8 cellular contexts compared by ENCODE assay signal in genomic region chr2:203327582-203327917, GRCh38. TPM values are rescaled to one million over a fixed set of nuclear protein-coding genes. Genes with fewer than 3 reads are reported as not detected.
DNase-seq lines count a peak whose midpoint lies in the region; ATAC-seq, FAIRE-seq and TF ChIP-seq lines count a peak whose summit lies in the region.

No MANE protein-coding gene starts in this region.

- H3K27me3 ChIP-seq in bronchial epithelial cell (ENCODE audit: control insufficient read depth, insufficient read depth, low read length) (no peaks in the 10 kb centered on the region), lung (ENCODE audit: control insufficient read depth, insufficient read depth) (no peaks in the 10 kb centered on the region), aorta (ENCODE audit: control insufficient read depth in 1 of 2, insufficient read depth in 2 of 2, low read length in 1 of 2) (no peaks in the 10 kb centered on the region)

- FAIRE-seq in bronchial epithelial cell (lab: Jason Lieb, UNC) = no peak

- H3K4me3 ChIP-seq in bronchial epithelial cell (ENCODE audit: low read depth, low read length) = peak overlapping the region; percentile 83
- H3K4me3 ChIP-seq in lung = peak overlapping the region; percentile 64
- peak overlapping the region; percentile 95 to 98 for H3K4me3 ChIP-seq in aorta (ENCODE audit: low read length in 2 of 2)

- intact Hi-C loops in aorta (cut with DNase I) = loop anchor here in 1 of 2 donors (10.0 kb wide), 1 partner anchor 117 kb away; no protein-coding TSS in a partner anchor

- ATAC-seq in lung (ENCODE audit: insufficient read depth, low FRiP score) (no peak), aorta (ENCODE audit: low FRiP score) (no peak)

- TF ChIP-seq CTCF in bronchial epithelial cell (IDR thresholded peaks at IDR 0.05; ENCODE audit: insufficient read depth, low read length, severe bottlenecking) (no peak), lung (IDR thresholded peaks at IDR 0.05; ENCODE audit: control extremely low read depth, extremely low read depth) (no peak)

- peaks cover 1 to 3% of the 10 kb centered on the region in 2 donors for H3K4me1 ChIP-seq in lung (ENCODE audit: control insufficient read depth in 2 of 2, insufficient read depth in 2 of 2, low read length in 2 of 2)
- no peaks in the 10 kb centered on the region for H3K4me1 ChIP-seq in aorta (ENCODE audit: control insufficient read depth in 1 of 2, insufficient read depth in 2 of 2, low read length in 2 of 2)

- DNase-seq in NCI-H2107 (lab: John Stamatoyannopoulos, UW) (peak; percentile 9), NCI-H2107 treated with DMSO at 0.1 percent for 48 hours (lab: John Stamatoyannopoulos, UW; ENCODE audit: unreplicated experiment) (no peak), NCI-H1694 (lab: John Stamatoyannopoulos, UW) (peak; percentile 36), bronchial epithelial cell (ENCODE audit: low read depth) (no peak), lung (ENCODE audit: low spot score) (no peak), aorta (no peak), HuH-7.5 (ENCODE audit: low spot score) (no peak)
- no peak for DNase-seq in stimulated activated CD8-positive, alpha-beta memory T cell treated with anti-CD3 and anti-CD28 coated beads, Interleukin-4, amount 100 ng/mL, for 48 hours

- H3K27ac ChIP-seq in lung (ENCODE audit: low read depth in 1 of 2, low read length in 1 of 2) = peak overlapping the region; percentile 86 to 95
- peak overlapping the region in 1 of 2 donors; percentile 43 for H3K27ac ChIP-seq in aorta (ENCODE audit: low read depth in 1 of 2, low read length in 2 of 2)

- H3K9me3 ChIP-seq in lung (ENCODE audit: control insufficient read depth in 2 of 2, insufficient read depth in 1 of 2, low read length in 1 of 2) = no peaks in the 10 kb centered on the region
- H3K9me3 ChIP-seq in aorta (ENCODE audit: control insufficient read depth, low read length) = no peaks in the 10 kb centered on the region

- no peaks in the 10 kb centered on the region for H3K36me3 ChIP-seq in bronchial epithelial cell (ENCODE audit: control insufficient read depth, insufficient read depth, low read length)
- no peaks in the 10 kb centered on the region for H3K36me3 ChIP-seq in lung (ENCODE audit: control insufficient read depth in 2 of 2, insufficient read depth in 2 of 2, low read length in 2 of 2)
- no peaks in the 10 kb centered on the region for H3K36me3 ChIP-seq in aorta (ENCODE audit: control insufficient read depth in 1 of 2, insufficient read depth in 2 of 2, low read length in 1 of 2)

- 10 to 15% methylated on average over 7 of the region's 7 CpGs for WGBS in lung, 2 donors
- 3 to 7% methylated on average over 7 of the region's 7 CpGs for WGBS in aorta, 2 donors

RNA-seq across cellular contexts. Expression of gene ABI2, which starts 0.6 kb away (rescaled TPM):
- total RNA-seq in bronchial epithelial cell = 4.7 and 8.6 TPM in 2 replicates
- 10 to 100 TPM; 39.4 to 68.1 TPM for total RNA-seq in lung
- polyA plus RNA-seq in lung = 10 to 100 TPM; 11.7 to 13.2 TPM
- total RNA-seq in aorta = 10 to 100 TPM; 61.4 to 67.6 TPM
- polyA plus RNA-seq in aorta = 10 to 100 TPM; 12.1 to 23.3 TPM

Comparison
In these comparisons a context has a peak if more than half of its experiments do, and no peak if none do; other contexts are left out.
1. DNase-seq: peak in NCI-H2107 (single experiment) and NCI-H1694 (single experiment); none in NCI-H2107 treated with DMSO at 0.1 percent for 48 hours (single experiment), bronchial epithelial cell (single experiment), lung (single experiment), aorta (0 of 2), stimulated activated CD8-positive, alpha-beta memory T cell treated with anti-CD3 and anti-CD28 coated beads, Interleukin-4, amount 100 ng/mL, for 48 hours (single experiment) and HuH-7.5 (single experiment).
2. Peak in every context shown above with its lines, with median percentiles within 50 percentile points of each other: H3K4me3 ChIP-seq.